ENCODE assay signal across 10 cellular contexts in the genomic region with DNA sequence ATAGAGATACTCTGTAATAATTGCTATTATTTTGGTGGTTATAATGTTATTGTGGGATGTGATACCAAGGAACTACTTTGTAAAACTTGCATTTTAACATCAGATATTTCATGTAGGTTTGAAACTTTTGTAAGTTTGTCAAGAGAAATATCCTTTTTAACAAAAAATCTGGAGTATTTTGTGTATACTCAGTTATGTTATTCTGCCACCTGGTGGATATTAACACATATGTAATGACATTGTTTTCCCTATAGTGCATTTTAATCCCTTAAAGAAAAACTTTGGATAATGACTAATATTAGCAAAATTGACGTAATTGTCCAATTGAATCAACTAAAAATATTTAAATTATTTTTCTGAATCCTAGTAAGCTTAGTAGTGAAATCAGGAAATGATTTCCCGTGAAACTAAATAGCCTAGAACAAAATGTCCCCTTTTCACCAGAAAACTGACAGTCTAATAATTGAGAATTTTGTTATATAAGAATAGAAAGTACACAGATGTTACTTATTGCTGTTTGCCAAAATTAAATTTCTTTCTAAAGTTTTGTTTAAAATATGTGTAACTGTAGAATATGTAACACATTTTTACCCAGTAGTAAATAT. TPM values are rescaled to one million over a fixed set of nuclear protein-coding genes. Genes with fewer than 3 reads are reported as not detected.
DNase-seq lines count a peak whose midpoint lies in the region; ATAC-seq, FAIRE-seq and TF ChIP-seq lines count a peak whose summit lies in the region.
"Had no signal": no experiment of that assay in that cellular context is flagged by ENCODE, and none has a peak within 500 bp of the region (broad histone marks: within the 10 kb centered on the region; RNA-seq: fewer than 3 reads in every experiment).

No MANE protein-coding gene starts in this region.

- H3K27ac Mint-ChIP-seq in neural crest cell (ENCODE audit: unreplicated experiment): no peak overlapping the region
- H3K27ac Mint-ChIP-seq: activated naive CD8-positive, alpha-beta T cell treated with anti-CD3 and anti-CD28 coated beads, Interleukin-2, amount 10 ng/mL, durations not matched to agents 7 days and 5 days had no signal

- SMC1A ChIA-PET in GM12878 (lab: Charles Lee; ENCODE audit: uncharacterized antibody, unreplicated experiment): interaction anchor here (0.6 to 5.0 kb wide), 10 partner anchors 12 to 683 kb away, joined by 3 to 17 read pairs (median 4); partner anchors contain the start of gene KCTD3

- H3K4me1 ChIP-seq in GM12878 (ENCODE audit: control insufficient read depth, insufficient read depth, low read length): no peaks in the 10 kb centered on the region

- H3K36me3 Mint-ChIP-seq in neural crest cell (ENCODE audit: low read depth): peaks cover 17% of the 10 kb centered on the region
- H3K36me3 Mint-ChIP-seq: activated naive CD8-positive, alpha-beta T cell treated with anti-CD3 and anti-CD28 coated beads, Interleukin-2, amount 10 ng/mL, durations not matched to agents 7 days and 5 days had no signal

- ATAC-seq in HG02981 (IDR thresholded peaks at IDR 0.05; ENCODE audit: unreplicated experiment) (peak; percentile 48), GM12878 (peak; percentile 62), HG03571 (IDR thresholded peaks at IDR 0.05; ENCODE audit: unreplicated experiment) (no peak), HG02970 (IDR thresholded peaks at IDR 0.05; ENCODE audit: low FRiP score, unreplicated experiment) (no peak)

- CTCF ChIA-PET in GM12878 (lab: Yijun Ruan, JAX): interaction anchor here (0.7 to 3.0 kb wide), 16 partner anchors 8 to 798 kb away, joined by 3 to 10 read pairs (median 3); no protein-coding TSS in a partner anchor

- in situ Hi-C loops in GM12878 (cut with MboI): no loop called here

- H3K4me3 ChIP-seq in GM12878: no peak overlapping the region
- H3K4me3 ChIP-seq: skin epidermis had no signal

- H3K4me2 ChIP-seq in GM12878 (ENCODE audit: control insufficient read depth, insufficient read depth): no peak overlapping the region

- TF ChIP-seq EP300 in GM12878 (IDR thresholded peaks at IDR 0.05; ENCODE audit: borderline replicate concordance in 1 of 2, control insufficient read depth in 1 of 2, low read depth in 2 of 2, low read length in 2 of 2): no peak

- no peak overlapping the region for H3K27ac ChIP-seq in GM12878 (ENCODE audit: control insufficient read depth, insufficient read depth)
- H3K27ac ChIP-seq: skin epidermis had no signal

- H3K9me3 ChIP-seq in GM12878 (replicated peaks; ENCODE audit: control insufficient read depth, insufficient read depth, low read length): no peaks in the 10 kb centered on the region

- no peaks in the 10 kb centered on the region for H3K27me3 Mint-ChIP-seq in neural crest cell (ENCODE audit: low read depth)
- H3K27me3 Mint-ChIP-seq: activated naive CD8-positive, alpha-beta T cell treated with anti-CD3 and anti-CD28 coated beads, Interleukin-2, amount 10 ng/mL, durations not matched to agents 7 days and 5 days had no signal

- peaks cover 0 to 3% of the 10 kb centered on the region in 2 experiments; a peak in 2 of 4 replicates for H3K36me3 ChIP-seq in GM12878 (ENCODE audit: control insufficient read depth in 2 of 2, insufficient read depth in 2 of 2, low read length in 1 of 2)

- 50% methylated on average over 2 of the region's 2 CpGs for WGBS in GM12878 (ENCODE audit: insufficient coverage, insufficient replicate concordance, low lambda C conversion rate, missing lambda C conversion rate)

- H3K9ac ChIP-seq in GM12878 (ENCODE audit: control insufficient read depth, insufficient read depth, low read length): no peak overlapping the region

- DNase-seq in GM12878 (ENCODE audit: low read depth, low spot score): no peak
- DNase-seq in neural crest cell (ENCODE audit: low read depth, low spot score): no peak
- DNase-seq in HT-29 (ENCODE audit: low spot score): no peak
- DNase-seq in stimulated activated CD4-positive, alpha-beta T cell treated with anti-CD3 and anti-CD28 coated beads, Interleukin-2, amount 100 ng/mL, for 48 hours: no peak
- DNase-seq: activated naive CD8-positive, alpha-beta T cell treated with anti-CD3 and anti-CD28 coated beads, Interleukin-2, amount 10 ng/mL, durations not matched to agents 7 days and 5 days had no signal

- H4K20me1 ChIP-seq in GM12878 (ENCODE audit: control insufficient read depth, insufficient read depth): no peaks in the 10 kb centered on the region

- no peak for TF ChIP-seq POLR2A in GM12878 (IDR thresholded peaks at IDR 0.05; ENCODE audit: low read depth, low read length)

- peaks cover 9% of the 10 kb centered on the region for H3K4me1 Mint-ChIP-seq in neural crest cell
- H3K4me1 Mint-ChIP-seq: activated naive CD8-positive, alpha-beta T cell treated with anti-CD3 and anti-CD28 coated beads, Interleukin-2, amount 10 ng/mL, durations not matched to agents 7 days and 5 days had no signal

- intact Hi-C loops in GM12878 (cut with micrococcal nuclease; ENCODE audit: unreplicated experiment): loop anchor here (2.0 kb wide), 2 partner anchors 32 to 80 kb away; no protein-coding TSS in a partner anchor

- peak; percentile 24 for TF ChIP-seq CTCF in GM12873 (IDR thresholded peaks at IDR 0.05; ENCODE audit: insufficient read depth, low read depth, low read length, missing control alignments)
- TF ChIP-seq CTCF in GM12878 (IDR thresholded peaks at IDR 0.05 in 2 of 3, conservative IDR thresholded peaks at IDR 0.05 in 1 of 3; ENCODE audit: control insufficient read depth in 2 of 3, extremely low read depth in 1 of 3, insufficient read depth in 1 of 3, low read depth in 3 of 3, low read length in 3 of 3): peak in 2 of 3 experiments; percentile 9 to 36; a peak in 3 of 6 replicates
- peak; percentile 75 for TF ChIP-seq CTCF in neural crest cell (conservative IDR thresholded peaks at IDR 0.05)

- BruUV-seq in GM12878 (replicated peaks; lab: Mats Ljungman, UMichigan): no TSS peak

- H3K4me3 Mint-ChIP-seq in neural crest cell: no peak overlapping the region
- H3K4me3 Mint-ChIP-seq: activated naive CD8-positive, alpha-beta T cell treated with anti-CD3 and anti-CD28 coated beads, Interleukin-2, amount 10 ng/mL, durations not matched to agents 7 days and 5 days had no signal

- H3K27me3 ChIP-seq in GM12878 (replicated peaks in 1 of 2; ENCODE audit: control insufficient read depth in 2 of 2, insufficient read depth in 2 of 2, low read length in 1 of 2): no peaks in the 10 kb centered on the region

- POLR2A ChIA-PET in GM12878 (lab: Charles Lee): no interaction called here

- no peaks in the 10 kb centered on the region for H3K9me3 Mint-ChIP-seq in neural crest cell
- H3K9me3 Mint-ChIP-seq: activated naive CD8-positive, alpha-beta T cell treated with anti-CD3 and anti-CD28 coated beads, Interleukin-2, amount 10 ng/mL, durations not matched to agents 7 days and 5 days had no signal

- no peaks in the 10 kb centered on the region for H3K79me2 ChIP-seq in GM12878 (ENCODE audit: control insufficient read depth, insufficient read depth, low read length)

- FAIRE-seq in GM12878 (lab: Jason Lieb, UNC): peak; percentile 73

- no peak overlapping the region for H2AFZ ChIP-seq in GM12878 (ENCODE audit: control insufficient read depth, low read depth, low read length)

- RAD21 ChIA-PET in GM12878 (lab: Charles Lee; ENCODE audit: unreplicated experiment): interaction anchor here (0.7 to 2.5 kb wide), 3 partner anchors 40 to 80 kb away, joined by 3 to 7 read pairs (median 3); partner anchors contain the start of gene KCTD3

- peak; percentile 40 for TF ChIP-seq RAD21 in GM12878 (IDR thresholded peaks at IDR 0.05; ENCODE audit: insufficient read depth, low read depth, low read length)

TF ChIP-seq in GM12878, 131 proteins besides CTCF, POLR2A, EP300 and RAD21:
- peak; percentile 38; the same call in 1 of the 2 replicates for TF ChIP-seq SMC3 (IDR thresholded peaks at IDR 0.05; ENCODE audit: borderline replicate concordance, low read length)
- TF ChIP-seq, protein P1, sequence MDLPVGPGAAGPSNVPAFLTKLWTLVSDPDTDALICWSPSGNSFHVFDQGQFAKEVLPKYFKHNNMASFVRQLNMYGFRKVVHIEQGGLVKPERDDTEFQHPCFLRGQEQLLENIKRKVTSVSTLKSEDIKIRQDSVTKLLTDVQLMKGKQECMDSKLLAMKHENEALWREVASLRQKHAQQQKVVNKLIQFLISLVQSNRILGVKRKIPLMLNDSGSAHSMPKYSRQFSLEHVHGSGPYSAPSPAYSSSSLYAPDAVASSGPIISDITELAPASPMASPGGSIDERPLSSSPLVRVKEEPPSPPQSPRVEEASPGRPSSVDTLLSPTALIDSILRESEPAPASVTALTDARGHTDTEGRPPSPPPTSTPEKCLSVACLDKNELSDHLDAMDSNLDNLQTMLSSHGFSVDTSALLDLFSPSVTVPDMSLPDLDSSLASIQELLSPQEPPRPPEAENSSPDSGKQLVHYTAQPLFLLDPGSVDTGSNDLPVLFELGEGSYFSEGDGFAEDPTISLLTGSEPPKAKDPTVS (IDR thresholded peaks at IDR 0.05; ENCODE audit: low read depth, low read length): no peak
- no peak for TF ChIP-seq ASH2L (IDR thresholded peaks at IDR 0.05; ENCODE audit: borderline replicate concordance, low read depth)
- no peak for TF ChIP-seq NFXL1 (IDR thresholded peaks at IDR 0.05; ENCODE audit: borderline replicate concordance)
- no peak for TF ChIP-seq POLR2AphosphoS5 (IDR thresholded peaks at IDR 0.05; ENCODE audit: low read length)
- TF ChIP-seq POU2F2 (IDR thresholded peaks at IDR 0.05; ENCODE audit: borderline replicate concordance, low read depth, low read length): no peak

RNA-seq across cellular contexts. Expression of gene KCTD3, which starts 39.6 kb away (rescaled TPM):
- total RNA-seq in GM12878 (2013; cell fraction: nucleolus; rRNA removed): 29.9 and 30.1 TPM in 2 replicates
- total RNA-seq in GM12878 (2014; rRNA removed): 13.6 and 14.2 TPM in 2 replicates
- 15.0 and 15.4 TPM in 2 replicates for total RNA-seq in GM12878 (2014; rRNA removed; fragmentation: Illumina TruSeq; extraction: Trizol)
- total RNA-seq in GM12878 (2021): 11.4 and 14.0 TPM in 2 replicates
- 4.2 TPM for polyA plus RNA-seq in GM12878 (2011; ENCODE audit: low read depth)
- 19.8 and 20.7 TPM in 2 replicates for polyA plus RNA-seq in GM12878 (2011; rRNA removed)
- 9.4 and 10.5 TPM in 2 replicates for polyA plus RNA-seq in GM12878 (2011; cell fraction: cytosol; rRNA removed)
- polyA plus RNA-seq in GM12878 (2011; cell fraction: nucleus; rRNA removed): 19.0 and 23.7 TPM in 2 replicates
- polyA plus RNA-seq in GM12878 (2012): 5.4 and 6.0 TPM in 2 replicates
- 12.5 and 17.9 TPM in 2 replicates for polyA plus RNA-seq in GM12878 (2014; fragmentation: Illumina TruSeq; extraction: Trizol)
- 1 to 10 TPM; 3.6 to 4.7 TPM for polyA plus RNA-seq in GM12878 (2014; fragmentation: Nextera tagmentation; extraction: Ambion mirVana)
- 8.7 and 10.2 TPM in 2 replicates for polyA plus RNA-seq in GM12878 (2014; rRNA removed)
- polyA plus RNA-seq in GM12878 (2016; fragmentation: Nextera tagmentation; extraction: Ambion mirVana): 1 to 10 TPM; 8.9 to 9.0 TPM
- 18.3 and 32.6 TPM in 2 replicates for polyA minus RNA-seq in GM12878 (2011; rRNA and poly(A)+ RNA removed)
- polyA minus RNA-seq in GM12878 (2011; cell fraction: cytosol; rRNA and poly(A)+ RNA removed): 7.1 and 7.9 TPM in 2 replicates
- 16.7 and 23.9 TPM in 2 replicates for polyA minus RNA-seq in GM12878 (2011; cell fraction: nucleus; rRNA and poly(A)+ RNA removed)
- 52.0 and 57.9 TPM in 2 replicates for total RNA-seq in neural crest cell
- 19.8 and 20.8 TPM in 2 replicates for total RNA-seq in HT-29 (2014; rRNA removed; shearing (Covaris generic))

Comparison
In these comparisons a context has a peak if more than half of its experiments do, and no peak if none do; other contexts are left out.
1. CTCF ChIP-seq: peak in every context shown above with its lines; median percentile 75 in neural crest cell; 24 in GM12873; 22 in GM12878.
2. ATAC-seq: peak in HG02981 (single experiment) and GM12878 (single experiment); none in HG03571 (single experiment) and HG02970 (single experiment).